12 cellular contexts compared by ENCODE assay signal in genomic region chr17:46056800-46057304, GRCh38. TPM values are rescaled to one million over a fixed set of nuclear protein-coding genes. Genes with fewer than 3 reads are reported as not detected.
DNase-seq lines count a peak whose midpoint lies in the region; ATAC-seq and TF ChIP-seq lines count a peak whose summit lies in the region.
"Had no signal": no experiment of that assay in that cellular context is flagged by ENCODE, and none has a peak within 500 bp of the region (broad histone marks: within the 10 kb centered on the region; RNA-seq: fewer than 3 reads in every experiment).

No MANE protein-coding gene starts in this region.

- H3K27ac Mint-ChIP-seq in endodermal cell: peak overlapping the region; percentile 3

- no peak overlapping the region for H3K14ac ChIP-seq in neuronal stem cell (ENCODE audit: low read length)

- WGBS in endodermal cell (ENCODE audit: insufficient coverage in 1 of 2, insufficient read length in 1 of 2), 2 experiments: 93 to 100% methylated on average over 2 to 4 of the region's 4 CpGs
- WGBS in psoas muscle, 3 donors: 42 to 60% (median 50%) methylated on average over 4 of the region's 4 CpGs
- WGBS in neuronal stem cell (ENCODE audit: extremely low coverage in 2 of 2, insufficient read length in 2 of 2, insufficient replicate concordance in 1 of 2), 2 donors: no CpG with 5 or more reads among the region's 4 CpGs

- H3K27me3 ChIP-seq in endodermal cell (ENCODE audit: control insufficient read depth, insufficient read depth, low read length, poor library complexity, severe bottlenecking) (no peaks in the 10 kb centered on the region), psoas muscle (ENCODE audit: insufficient read depth in 3 of 3, low read length in 2 of 3) (no peaks in the 10 kb centered on the region), neuronal stem cell (ENCODE audit: control insufficient read depth in 3 of 3, insufficient read depth in 3 of 3, low read depth in 1 of 3, low read length in 3 of 3) (no peaks in the 10 kb centered on the region)
- H3K27me3 ChIP-seq: esophagus squamous epithelium had no signal

- H3K4me3 Mint-ChIP-seq in endodermal cell: no peak overlapping the region

- peaks cover 57% of the 10 kb centered on the region for H3K36me3 ChIP-seq in endodermal cell (ENCODE audit: control insufficient read depth, insufficient read depth, low read length)
- H3K36me3 ChIP-seq in psoas muscle (ENCODE audit: insufficient read depth in 1 of 2, low read depth in 1 of 2): no peaks in the 10 kb centered on the region
- peaks cover 3 to 86% of the 10 kb centered on the region in 2 donors for H3K36me3 ChIP-seq in neuronal stem cell (replicated peaks in 1 of 2; ENCODE audit: control insufficient read depth in 2 of 2, insufficient read depth in 2 of 2, low read length in 2 of 2)

- intact Hi-C loops in psoas muscle (cut with DNase I): no loop called here

- no peaks in the 10 kb centered on the region for H3K9me3 ChIP-seq in endodermal cell (ENCODE audit: control insufficient read depth, low read length)
- H3K9me3 ChIP-seq in psoas muscle: no peaks in the 10 kb centered on the region
- H3K9me3 ChIP-seq in neuronal stem cell (replicated peaks in 1 of 2; ENCODE audit: control insufficient read depth in 2 of 2, insufficient read depth in 1 of 2, low read depth in 1 of 2, low read length in 2 of 2): peaks cover 0 to 4% of the 10 kb centered on the region in 2 donors
- H3K9me3 ChIP-seq: esophagus squamous epithelium, HAP-1 had no signal

- H3K79me1 ChIP-seq in neuronal stem cell (ENCODE audit: low read depth, low read length): peaks cover 2% of the 10 kb centered on the region

- H3K4me3 ChIP-seq in endodermal cell (ENCODE audit: low read length): no peak overlapping the region
- H3K4me3 ChIP-seq in psoas muscle: no peak overlapping the region
- H3K4me3 ChIP-seq in neuronal stem cell (ENCODE audit: low read length in 2 of 2): no peak overlapping the region
- H3K4me3 ChIP-seq: esophagus squamous epithelium, HAP-1 had no signal

- H3K4me1 Mint-ChIP-seq in endodermal cell: peaks cover 27% of the 10 kb centered on the region

- H3K27me3 Mint-ChIP-seq in endodermal cell (ENCODE audit: insufficient read depth): no peaks in the 10 kb centered on the region

- no peak overlapping the region for H3K18ac ChIP-seq in neuronal stem cell (ENCODE audit: low read length)

- no peak overlapping the region for H4K91ac ChIP-seq in neuronal stem cell (ENCODE audit: low read depth, low read length, poor library complexity)

- no peak overlapping the region for H2BK120ac ChIP-seq in neuronal stem cell (ENCODE audit: low read depth, low read length)

- TF ChIP-seq CTCF in endodermal cell (conservative IDR thresholded peaks at IDR 0.05) (no peak), psoas muscle (IDR thresholded peaks at IDR 0.05) (no peak)

- H3K23ac ChIP-seq in neuronal stem cell (ENCODE audit: low read depth, low read length, poor library complexity): no peak overlapping the region

- peak; percentile 74 for DNase-seq in EL
- DNase-seq in NCI-H69 (lab: John Stamatoyannopoulos, UW): peak; percentile 20
- no peak for DNase-seq in endodermal cell
- no peak for DNase-seq in psoas muscle
- no peak for DNase-seq in stimulated activated CD4-positive, alpha-beta T cell treated with anti-CD3 and anti-CD28 coated beads, Interleukin-4, amount 100 ng/mL, for 24 hours
- no peak for DNase-seq in inferior parietal cortex (ENCODE audit: extremely low spot score)
- DNase-seq in neuronal stem cell (ENCODE audit: low spot score): no peak
- DNase-seq: esophagus squamous epithelium, RPMI8226 had no signal

- H3K9ac ChIP-seq in endodermal cell (ENCODE audit: extremely low read depth, low read length, poor library complexity, severe bottlenecking) (no peak overlapping the region), neuronal stem cell (ENCODE audit: low read depth, low read length, poor library complexity) (no peak overlapping the region)

- H2AK5ac ChIP-seq in neuronal stem cell (ENCODE audit: low read depth, low read length): no peak overlapping the region

- no peak overlapping the region for H3K4ac ChIP-seq in neuronal stem cell (ENCODE audit: low read length)

- ATAC-seq in psoas muscle (peak in 3 of 4 donors; percentile 23 to 42 (median 42)), GM21423 (IDR thresholded peaks at IDR 0.05; ENCODE audit: unreplicated experiment) (no peak)

- no peak overlapping the region for H3K27ac ChIP-seq in endodermal cell (ENCODE audit: low read depth, low read length)
- peak overlapping the region; percentile 1 for H3K27ac ChIP-seq in psoas muscle
- no peak overlapping the region for H3K27ac ChIP-seq in neuronal stem cell (replicated peaks; ENCODE audit: low read length)
- H3K27ac ChIP-seq: esophagus squamous epithelium had no signal

- no peak overlapping the region for H2BK5ac ChIP-seq in neuronal stem cell (ENCODE audit: low read length)

- H3K9me3 Mint-ChIP-seq in endodermal cell: no peaks in the 10 kb centered on the region

- H4K8ac ChIP-seq in neuronal stem cell (ENCODE audit: low read depth, low read length): no peak overlapping the region

- no peak overlapping the region for H2AFZ ChIP-seq in neuronal stem cell (ENCODE audit: low read length)

- H2BK12ac ChIP-seq in neuronal stem cell (ENCODE audit: low read length): no peak overlapping the region

- H3K4me2 ChIP-seq in neuronal stem cell (ENCODE audit: insufficient read depth, low read length, poor library complexity, severe bottlenecking): no peak overlapping the region

- peaks cover 43% of the 10 kb centered on the region for H3K36me3 Mint-ChIP-seq in endodermal cell (ENCODE audit: low read depth)

- no peak overlapping the region for H2BK15ac ChIP-seq in neuronal stem cell (ENCODE audit: low read length)

- peaks cover 2% of the 10 kb centered on the region for H3K4me1 ChIP-seq in endodermal cell (ENCODE audit: control insufficient read depth, insufficient read depth, low read length)
- peaks cover 38% of the 10 kb centered on the region for H3K4me1 ChIP-seq in psoas muscle
- H3K4me1 ChIP-seq in neuronal stem cell (ENCODE audit: control insufficient read depth in 2 of 2, insufficient read depth in 1 of 2, low read depth in 1 of 2, low read length in 2 of 2): peaks cover 0 to 3% of the 10 kb centered on the region in 2 donors

RNA-seq across cellular contexts. Expression of gene STH, which starts 57.8 kb away (rescaled TPM):
- total RNA-seq in endodermal cell (not detected), psoas muscle (1 to 10 TPM in 1 of 4 donors, not detected in 3; 2.0 TPM)
- polyA plus RNA-seq in endodermal cell (2013, experiment 1 of 2): not detected
- polyA plus RNA-seq in endodermal cell (2013, experiment 2 of 2): not detected
- polyA plus RNA-seq in psoas muscle: under 1 TPM in 2 of 3 donors, not detected in 1; 0.25 to 0.26 TPM
- polyA plus RNA-seq in neuronal stem cell (2013, experiment 1 of 2): not detected
- not detected for polyA plus RNA-seq in neuronal stem cell (2013, experiment 2 of 2)
- total RNA-seq: esophagus squamous epithelium had no signal
- polyA plus RNA-seq: neural cell had no signal

Comparison
In these comparisons a context has a peak if more than half of its experiments do, and no peak if none do; other contexts are left out.
1. DNase-seq: peak in EL (single experiment) and NCI-H69 (single experiment); none in endodermal cell (single experiment), psoas muscle (0 of 2), stimulated activated CD4-positive, alpha-beta T cell treated with anti-CD3 and anti-CD28 coated beads, Interleukin-4, amount 100 ng/mL, for 24 hours (single experiment), inferior parietal cortex (single experiment) and neuronal stem cell (single experiment).